ENCODE assay signal across 10 cellular contexts in the genomic region with DNA sequence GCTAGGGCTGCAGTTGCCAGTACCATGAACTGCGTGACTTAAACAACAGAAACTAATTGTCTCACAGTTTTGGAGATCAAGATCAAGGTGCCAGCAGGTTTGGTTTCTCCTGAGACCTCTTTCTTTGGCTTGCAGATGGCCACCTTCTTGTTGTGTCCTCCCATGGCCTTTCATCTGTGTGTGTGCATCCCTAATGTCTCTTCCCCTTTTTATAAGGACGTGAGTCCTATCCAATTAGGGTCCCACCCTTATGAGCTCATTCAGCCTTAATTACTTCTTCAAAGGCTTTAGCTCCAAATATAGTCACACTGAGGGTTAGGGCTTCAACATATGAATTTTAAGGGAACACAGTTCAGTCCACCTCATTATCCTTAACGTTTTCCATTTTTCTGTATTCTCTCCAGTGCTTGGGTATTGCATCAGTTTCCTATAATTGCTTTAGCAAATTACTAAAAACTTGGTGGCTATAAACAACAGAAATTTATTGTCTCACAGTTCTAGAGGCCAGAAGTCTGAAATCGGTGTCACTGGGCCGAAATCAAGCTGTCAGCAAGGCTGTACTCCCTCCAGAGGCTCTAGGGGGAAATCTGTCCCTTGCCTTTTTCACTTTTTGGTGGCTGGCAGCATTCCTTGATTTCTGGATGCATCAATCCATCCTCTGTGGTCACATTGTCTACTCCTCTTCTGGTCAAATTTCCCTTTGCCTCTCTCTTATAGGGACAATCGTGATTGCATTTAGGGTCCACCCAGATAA. TPM values are rescaled to one million over a fixed set of nuclear protein-coding genes. Genes with fewer than 3 reads are reported as not detected.
A peak's percentile ranks its signal among the peaks of the same experiment; 100 is the strongest.
DNase-seq lines count a peak whose midpoint lies in the region; ATAC-seq and TF ChIP-seq lines count a peak whose summit lies in the region.
"Had no signal": no experiment of that assay in that cellular context is flagged by ENCODE, and none has a peak within 500 bp of the region (broad histone marks: within the 10 kb centered on the region; RNA-seq: fewer than 3 reads in every experiment).

No MANE protein-coding gene starts in this region.

- peaks cover 8% of the 10 kb centered on the region for H3K4me1 ChIP-seq in A673 (ENCODE audit: insufficient read depth, low read length, poor library complexity, severe bottlenecking)

- H3K9me3 Mint-ChIP-seq in CD4-positive, alpha-beta T cell, result peaks cover 2% of the 10 kb centered on the region
- no peaks in the 10 kb centered on the region for H3K9me3 Mint-ChIP-seq in HFFc6

- ATAC-seq in CD4-positive, alpha-beta T cell (ENCODE audit: poor library complexity), result no peak
- no peak for ATAC-seq in T-helper 17 cell

- POLR2A ChIA-PET in CD4-positive, alpha-beta T cell (lab: Charles Lee), result interaction anchor here (0.9 to 1.6 kb wide), 2 partner anchors 11 to 32 kb away, joined by 3 to 4 read pairs; no protein-coding TSS in a partner anchor
- POLR2A ChIA-PET in A673 (lab: Charles Lee; ENCODE audit: low non-redundant PET), result interaction anchor here (0.6 kb wide), 1 partner anchor 25 kb away, joined by 5 read pairs; no protein-coding TSS in a partner anchor

- no peak overlapping the region for H3K27ac ChIP-seq in CD4-positive, alpha-beta T cell (ENCODE audit: low read depth, low read length)
- no peak overlapping the region for H3K27ac ChIP-seq in A673 (ENCODE audit: low read depth, low read length, poor library complexity, severe bottlenecking)

- no peak for DNase-seq in CD4-positive, alpha-beta T cell
- DNase-seq in HFFc6 (no peak), T-helper 17 cell (no peak), myocyte (ENCODE audit: low read depth) (peak; percentile 72), NCI-H2196 treated with DMSO at 0.1 percent for 48 hours (lab: John Stamatoyannopoulos, UW; ENCODE audit: unreplicated experiment) (no peak), mucosa of gallbladder (ENCODE audit: low spot score) (no peak), A673 (ENCODE audit: low spot score) (no peak)
- DNase-seq: MM.1S; NCI-H774; stimulated activated CD4-positive, alpha-beta T cell treated with anti-CD3 and anti-CD28 coated beads, Interleukin-4, amount 100 ng/mL, for 24 hours had no signal

- H3K36me3 ChIP-seq in A673 (ENCODE audit: insufficient read depth, low read length, poor library complexity, severe bottlenecking), result no peaks in the 10 kb centered on the region

- CTCF ChIA-PET in CD4-positive, alpha-beta T cell (lab: Charles Lee), result no interaction called here
- CTCF ChIA-PET in A673 (lab: Charles Lee), result no interaction called here

- no peaks in the 10 kb centered on the region for H3K27me3 Mint-ChIP-seq in CD4-positive, alpha-beta T cell
- H3K27me3 Mint-ChIP-seq in HFFc6 (ENCODE audit: insufficient read depth) (peaks cover 13% of the 10 kb centered on the region), T-helper 17 cell (no peaks in the 10 kb centered on the region)

- H3K9me3 ChIP-seq in CD4-positive, alpha-beta T cell (ENCODE audit: control insufficient read depth, low read length), result no peaks in the 10 kb centered on the region
- H3K9me3 ChIP-seq in T-helper 17 cell (ENCODE audit: control insufficient read depth, low read length, poor library complexity, severe bottlenecking) (no peaks in the 10 kb centered on the region), A673 (ENCODE audit: low read depth, low read length, poor library complexity, severe bottlenecking) (no peaks in the 10 kb centered on the region)

- peaks cover 85% of the 10 kb centered on the region for H3K4me1 Mint-ChIP-seq in CD4-positive, alpha-beta T cell (ENCODE audit: low read depth)
- peaks cover 96% of the 10 kb centered on the region for H3K4me1 Mint-ChIP-seq in HFFc6 (ENCODE audit: low read depth)
- peaks cover 67% of the 10 kb centered on the region for H3K4me1 Mint-ChIP-seq in T-helper 17 cell

- peak overlapping the region; percentile 88 for H3K27ac Mint-ChIP-seq in CD4-positive, alpha-beta T cell
- H3K27ac Mint-ChIP-seq in HFFc6 (peak overlapping the region; percentile 88), T-helper 17 cell (peak overlapping the region; percentile 89)

- H3K36me3 Mint-ChIP-seq in CD4-positive, alpha-beta T cell (ENCODE audit: low read depth), result peaks cover 16% of the 10 kb centered on the region
- H3K36me3 Mint-ChIP-seq in HFFc6 (ENCODE audit: low read depth), result peaks cover 23% of the 10 kb centered on the region
- H3K36me3 Mint-ChIP-seq in T-helper 17 cell (ENCODE audit: low read depth), result peaks cover 12% of the 10 kb centered on the region

- no peaks in the 10 kb centered on the region for H3K27me3 ChIP-seq in CD4-positive, alpha-beta T cell (ENCODE audit: control insufficient read depth, insufficient read depth, low read length)
- H3K27me3 ChIP-seq in A673 (replicated peaks; ENCODE audit: insufficient read depth, low read depth, low read length, poor library complexity), result no peaks in the 10 kb centered on the region

- no peak overlapping the region for H3K4me3 Mint-ChIP-seq in CD4-positive, alpha-beta T cell
- H3K4me3 Mint-ChIP-seq in HFFc6 (no peak overlapping the region; the same call in 1 of the 2 replicates), T-helper 17 cell (no peak overlapping the region)

- no peak overlapping the region for H3K4me3 ChIP-seq in A673 (ENCODE audit: low read depth, low read length, poor library complexity, severe bottlenecking)

- intact Hi-C loops in CD4-positive, alpha-beta T cell (cut with DNase I, micrococcal nuclease), result no loop called here
- intact Hi-C loops in A673 (cut with micrococcal nuclease; ENCODE audit: unreplicated experiment), result no loop called here

- BruUV-seq in A673 (replicated peaks; lab: Mats Ljungman, UMichigan), result no TSS peak

- TF ChIP-seq CTCF in CD4-positive, alpha-beta T cell (IDR thresholded peaks at IDR 0.05), result no peak
- TF ChIP-seq CTCF in HFFc6 (IDR thresholded peaks at IDR 0.05) (peak; percentile 30; the same call in 1 of the 2 replicates), A673 (conservative IDR thresholded peaks at IDR 0.05; ENCODE audit: low read depth, low read length) (no peak)

RNA-seq across cellular contexts. Expression of gene CDC42EP3, which starts 34.1 kb away (rescaled TPM):
- 10 to 100 TPM; 20.6 to 24.1 TPM for total RNA-seq in CD4-positive, alpha-beta T cell
- total RNA-seq in HFFc6 (2021; fragmentation: NEBNext Ultra II Directional; extraction: Animal tissue kit (Norgen Biotek cat#: 25700)), result 100 to 1,000 TPM; 159 to 248 (median 201) TPM
- total RNA-seq in T-helper 17 cell, result 10 to 100 TPM; 45.1 to 48.9 TPM
- total RNA-seq in myocyte, result 149 and 184 TPM in 2 replicates
- polyA plus RNA-seq in myocyte (2012), result 161 TPM
- 12.6 TPM for total RNA-seq in mucosa of gallbladder
- 12.2 TPM in 2 replicates for total RNA-seq in A673 (2021)
